20 cellular contexts compared by ENCODE assay signal in the genomic region with DNA sequence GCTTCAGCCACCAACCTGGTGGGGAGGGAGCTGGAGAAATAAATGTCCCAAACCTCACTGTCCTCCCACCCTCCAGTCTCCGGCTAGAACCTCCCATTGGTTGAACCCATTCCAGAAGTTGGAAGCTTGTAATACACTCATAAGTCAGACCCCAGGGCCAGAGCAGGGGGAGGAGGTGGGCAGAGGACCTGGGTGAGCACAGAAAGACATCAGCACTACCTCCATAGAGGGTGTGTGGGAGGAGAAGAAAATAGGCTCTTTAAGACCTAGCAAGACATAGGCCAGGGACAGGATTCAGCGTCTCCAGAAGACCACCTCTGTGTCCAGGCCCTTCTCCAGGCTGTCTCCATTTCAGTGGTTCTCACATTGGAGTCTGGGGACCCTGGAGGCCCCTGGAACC.
"Had no signal": no experiment of that assay in that cellular context is flagged by ENCODE, and none has a peak within 500 bp of the region (broad histone marks: within the 10 kb centered on the region; RNA-seq: fewer than 3 reads in every experiment).

No MANE protein-coding gene starts in this region.

- ATAC-seq: esophagus mucosa, gastrocnemius medialis, left cardiac atrium, lower lobe of right lung, natural killer cell, right cardiac atrium had no signal

- H3K27me3 ChIP-seq: gastrocnemius medialis, ovary, suprapubic skin, thyroid gland, upper lobe of left lung had no signal

- H3K27ac ChIP-seq: dorsolateral prefrontal cortex, gastrocnemius medialis, left ventricle myocardium inferior, lower lobe of right lung, ovary, suprapubic skin, thyroid gland, upper lobe of left lung had no signal

- H3K4me1 ChIP-seq: gastrocnemius medialis, left ventricle myocardium inferior, lower lobe of right lung, suprapubic skin, thyroid gland, upper lobe of left lung had no signal

- H3K4me3 ChIP-seq: dorsolateral prefrontal cortex, gastrocnemius medialis, left ventricle myocardium inferior, lower lobe of right lung, ovary, smooth muscle cell, suprapubic skin, thyroid gland, upper lobe of left lung had no signal

- H3K9me3 ChIP-seq: gastrocnemius medialis, lower lobe of right lung, ovary, suprapubic skin, thyroid gland, upper lobe of left lung had no signal

- H3K36me3 ChIP-seq: gastrocnemius medialis, left ventricle myocardium inferior, lower lobe of right lung, ovary, suprapubic skin, thyroid gland, upper lobe of left lung had no signal

- DNase-seq: cortex of kidney; dorsolateral prefrontal cortex; effector memory CD4-positive, alpha-beta T cell; gastrocnemius medialis; glutamatergic neuron; immature natural killer cell; kidney; left cardiac atrium; left ventricle myocardium inferior; lower lobe of right lung; natural killer cell; ovary; right cardiac atrium; stimulated activated CD4-positive, alpha-beta T cell treated with anti-CD3 and anti-CD28 coated beads, Interleukin-2, amount 100 ng/mL, for 48 hours; stimulated activated naive CD4-positive, alpha-beta T cell treated with Interleukin-2 at 50 U/mL for 16 hours; thyroid gland; upper lobe of left lung had no signal
